ENCODE assay signal across 18 cellular contexts in genomic region chr11:79082920-79083319, GRCh38.
A peak's percentile ranks its signal among the peaks of the same experiment; 100 is the strongest.
DNase-seq lines count a peak whose midpoint lies in the region; ATAC-seq and TF ChIP-seq lines count a peak whose summit lies in the region.
"Had no signal": no experiment of that assay in that cellular context is flagged by ENCODE, and none has a peak within 500 bp of the region (broad histone marks: within the 10 kb centered on the region; RNA-seq: fewer than 3 reads in every experiment).

No MANE protein-coding gene starts in this region.

- WGBS in mesenchymal stem cell = 78% methylated on average over 6 of the region's 7 CpGs

- H2BK5ac ChIP-seq in mesenchymal stem cell (ENCODE audit: low read depth, low read length, poor library complexity, severe bottlenecking) = no peak overlapping the region

- H3K18ac ChIP-seq in mesenchymal stem cell (ENCODE audit: low read depth in 1 of 2, low read length in 2 of 2) = no peak overlapping the region

- no peak overlapping the region for H3K4me3 Mint-ChIP-seq in progenitor cell of endocrine pancreas (ENCODE audit: low read depth)
- H3K4me3 Mint-ChIP-seq: IgD-negative memory B cell had no signal

- no peak overlapping the region for H2BK120ac ChIP-seq in mesenchymal stem cell (ENCODE audit: low read depth, low read length)

- no peaks in the 10 kb centered on the region for H3K9me3 ChIP-seq in mesenchymal stem cell (ENCODE audit: control insufficient read depth, low read length)

- H4K91ac ChIP-seq in mesenchymal stem cell (ENCODE audit: low read length) = no peak overlapping the region

- DNase-seq in NCI-H1105 (lab: John Stamatoyannopoulos, UW) = peak; percentile 81
- DNase-seq in NCI-H69 (lab: John Stamatoyannopoulos, UW) = peak; percentile 74
- no peak for DNase-seq in mesenchymal stem cell
- DNase-seq in progenitor cell of endocrine pancreas (ENCODE audit: low spot score, unreplicated experiment) = no peak
- DNase-seq in activated CD8-positive, alpha-beta memory T cell treated with anti-CD3 and anti-CD28 coated beads for 24 hours = no peak
- DNase-seq in hepatic stellate cell (ENCODE audit: low spot score) = no peak
- DNase-seq: ACHN, AML-193, DMS79, Karpas-422, NCI-H2081, NCI-H510A treated with DMSO at 0.1 percent for 48 hours, PC-3, RPMI8226 had no signal

- H2BK15ac ChIP-seq in mesenchymal stem cell (ENCODE audit: low read depth, poor library complexity, severe bottlenecking) = no peak overlapping the region

- H3K23ac ChIP-seq in mesenchymal stem cell (ENCODE audit: low read length in 2 of 2) = no peak overlapping the region

- no peaks in the 10 kb centered on the region for H3K36me3 Mint-ChIP-seq in progenitor cell of endocrine pancreas (ENCODE audit: insufficient read depth)
- H3K36me3 Mint-ChIP-seq: IgD-negative memory B cell had no signal

- H3K27ac ChIP-seq in mesenchymal stem cell (ENCODE audit: low read length, poor library complexity, severe bottlenecking) = no peak overlapping the region
- H3K27ac ChIP-seq: C4-2B, HL-60 had no signal

- no peaks in the 10 kb centered on the region for H3K27me3 Mint-ChIP-seq in progenitor cell of endocrine pancreas

- H3K9ac ChIP-seq in mesenchymal stem cell (ENCODE audit: low read length) = no peak overlapping the region

- H3K27ac Mint-ChIP-seq in progenitor cell of endocrine pancreas = peak overlapping the region; percentile 16
- H3K27ac Mint-ChIP-seq: IgD-negative memory B cell had no signal

- no peaks in the 10 kb centered on the region for H3K9me3 Mint-ChIP-seq in progenitor cell of endocrine pancreas (ENCODE audit: low read depth)
- H3K9me3 Mint-ChIP-seq: IgD-negative memory B cell had no signal

- H3K4me1 Mint-ChIP-seq in progenitor cell of endocrine pancreas (ENCODE audit: low read depth) = peaks cover 19% of the 10 kb centered on the region
- H3K4me1 Mint-ChIP-seq: IgD-negative memory B cell had no signal

- peaks cover 29% of the 10 kb centered on the region for H3K4me1 ChIP-seq in mesenchymal stem cell (ENCODE audit: control insufficient read depth, insufficient read depth, low read depth, low read length)

- no peak for TF ChIP-seq CTCF in progenitor cell of endocrine pancreas (IDR thresholded peaks at IDR 0.05; ENCODE audit: unreplicated experiment)

- no peaks in the 10 kb centered on the region for H3K27me3 ChIP-seq in mesenchymal stem cell (ENCODE audit: control insufficient read depth in 1 of 2, insufficient read depth in 1 of 2, low read length in 2 of 2)

- H4K8ac ChIP-seq in mesenchymal stem cell (ENCODE audit: low read length) = no peak overlapping the region

- H2BK12ac ChIP-seq in mesenchymal stem cell (ENCODE audit: low read length in 2 of 2) = no peak overlapping the region

- peak overlapping the region; percentile 31 for H2AK5ac ChIP-seq in mesenchymal stem cell (ENCODE audit: low read length, severe bottlenecking)

- no peak for ATAC-seq in HG03354 (IDR thresholded peaks at IDR 0.05; ENCODE audit: poor library complexity, severe bottlenecking, unreplicated experiment)
- ATAC-seq: PC-3 had no signal

- H3K4ac ChIP-seq in mesenchymal stem cell (ENCODE audit: low read depth in 1 of 2, low read length in 2 of 2) = no peak overlapping the region

- H3K79me1 ChIP-seq in mesenchymal stem cell (replicated peaks; ENCODE audit: low read length, poor library complexity, severe bottlenecking) = no peaks in the 10 kb centered on the region

- no peaks in the 10 kb centered on the region for H3K36me3 ChIP-seq in mesenchymal stem cell (ENCODE audit: control insufficient read depth in 1 of 2, insufficient read depth in 2 of 2, low read depth in 1 of 2, low read length in 2 of 2)

- no peak overlapping the region for H3K4me2 ChIP-seq in mesenchymal stem cell (ENCODE audit: low read length, poor library complexity, severe bottlenecking)

- no peak overlapping the region for H3K4me3 ChIP-seq in mesenchymal stem cell (ENCODE audit: insufficient read depth in 1 of 2, low read depth in 1 of 2, low read length in 2 of 2)

- H3K14ac ChIP-seq in mesenchymal stem cell (ENCODE audit: low read length in 2 of 2) = no peak overlapping the region

- no peak overlapping the region for H2AFZ ChIP-seq in mesenchymal stem cell (ENCODE audit: low read depth, low read length)

Comparison
In these comparisons a context has a peak if more than half of its experiments do, and no peak if none do; other contexts are left out.
1. DNase-seq: peak in NCI-H1105 (single experiment) and NCI-H69 (single experiment); none in mesenchymal stem cell (single experiment), progenitor cell of endocrine pancreas (single experiment), activated CD8-positive, alpha-beta memory T cell treated with anti-CD3 and anti-CD28 coated beads for 24 hours (single experiment) and hepatic stellate cell (single experiment).